8 cellular contexts compared by ENCODE assay signal in genomic region chr5:132883261-132883834, GRCh38. TPM values are rescaled to one million over a fixed set of nuclear protein-coding genes. Genes with fewer than 3 reads are reported as not detected.
DNase-seq lines count a peak whose midpoint lies in the region; ATAC-seq and TF ChIP-seq lines count a peak whose summit lies in the region.

No MANE protein-coding gene starts in this region.

- no peak overlapping the region for H2AK5ac ChIP-seq in H9 (ENCODE audit: insufficient read length, low read length)

- no peak overlapping the region for H4K91ac ChIP-seq in H9 (ENCODE audit: insufficient read length, low read depth, low read length)

- H2BK120ac ChIP-seq in H9 (ENCODE audit: low read depth, low read length, poor library complexity, severe bottlenecking): no peak overlapping the region

- no peak overlapping the region for H3T11ph ChIP-seq in H9 (ENCODE audit: low read length)

- no peak overlapping the region for H2BK12ac ChIP-seq in H9 (ENCODE audit: insufficient read length, low read depth, low read length)

- CTCF ChIA-PET in activated CD4-positive, alpha-beta memory T cell treated with anti-CD3 and anti-CD28 coated beads, Interleukin-2, amount 10 ng/mL, durations not matched to agents 7 days and 5 days (lab: Charles Lee): interaction anchor here (1.0 to 4.8 kb wide), 19 partner anchors 9 to 292 kb away, joined by 3 to 29 read pairs (median 5); partner anchors contain the start of genes GDF9, SHROOM1 and UQCRQ

- no peaks in the 10 kb centered on the region for H3K79me1 ChIP-seq in H9 (ENCODE audit: insufficient read depth, low read depth, low read length, poor library complexity, severe bottlenecking)

- H3K18ac ChIP-seq in H9 (ENCODE audit: insufficient read length, low read depth, low read length): no peak overlapping the region

- DNase-seq in DMS53 treated with DMSO at 0.1 percent for 48 hours (lab: John Stamatoyannopoulos, UW; ENCODE audit: unreplicated experiment): peak; percentile 77
- DNase-seq in H9: peak; percentile 40
- DNase-seq in NCI-H446 treated with DMSO at 0.1 percent for 48 hours (lab: John Stamatoyannopoulos, UW): peak; percentile 15
- peak; percentile 29 for DNase-seq in activated CD4-positive, alpha-beta memory T cell treated with anti-CD3 and anti-CD28 coated beads, Interleukin-2, amount 10 ng/mL, durations not matched to agents 7 days and 5 days
- peak; percentile 66 for DNase-seq in glomerular endothelial cell (ENCODE audit: extremely low read depth, low read depth, low spot score)
- DNase-seq in osteocyte (ENCODE audit: extremely low spot score, unreplicated experiment): no peak

- H3K27me3 ChIP-seq in H9 (ENCODE audit: insufficient read depth, low read length): no peaks in the 10 kb centered on the region

- H3K79me2 ChIP-seq in H9 (ENCODE audit: insufficient read depth, low read length): no peaks in the 10 kb centered on the region

- H3K4me3 Mint-ChIP-seq in H9 (no peak overlapping the region), osteocyte (ENCODE audit: unreplicated experiment) (no peak overlapping the region)
- no peak overlapping the region for H3K4me3 Mint-ChIP-seq in activated CD4-positive, alpha-beta memory T cell treated with anti-CD3 and anti-CD28 coated beads, Interleukin-2, amount 10 ng/mL, durations not matched to agents 7 days and 5 days

- H4K20me1 ChIP-seq in H9 (ENCODE audit: control insufficient read depth, insufficient read depth, insufficient read length): no peaks in the 10 kb centered on the region

- H3K23me2 ChIP-seq in H9 (ENCODE audit: insufficient read length, low read depth, low read length, poor library complexity, severe bottlenecking): no peaks in the 10 kb centered on the region

- TF ChIP-seq CTCF in H9 (conservative IDR thresholded peaks at IDR 0.05): peak; percentile 70
- peak; percentile 76 for TF ChIP-seq CTCF in osteocyte (IDR thresholded peaks at IDR 0.05)

- POLR2A ChIA-PET in activated CD4-positive, alpha-beta memory T cell treated with anti-CD3 and anti-CD28 coated beads, Interleukin-2, amount 10 ng/mL, durations not matched to agents 7 days and 5 days (lab: Charles Lee): interaction anchor here (1.2 to 2.9 kb wide), 4 partner anchors 10 to 81 kb away, joined by 3 to 14 read pairs (median 4); partner anchors contain the start of genes GDF9, LEAP2, SHROOM1 and UQCRQ

- H3K23ac ChIP-seq in H9 (ENCODE audit: insufficient read length, low read depth, low read length): no peak overlapping the region

- no peaks in the 10 kb centered on the region for H3K4me1 ChIP-seq in H9 (ENCODE audit: insufficient read depth, low read length)

- H3K4me1 Mint-ChIP-seq in H9: peaks cover 0 to 2% of the 10 kb centered on the region in 2 experiments; a peak in 1 of 4 replicates
- H3K4me1 Mint-ChIP-seq in activated CD4-positive, alpha-beta memory T cell treated with anti-CD3 and anti-CD28 coated beads, Interleukin-2, amount 10 ng/mL, durations not matched to agents 7 days and 5 days: peaks cover 10% of the 10 kb centered on the region
- no peaks in the 10 kb centered on the region for H3K4me1 Mint-ChIP-seq in osteocyte (ENCODE audit: unreplicated experiment)

- no peak overlapping the region for H3K14ac ChIP-seq in H9 (ENCODE audit: insufficient read depth, low read length)

- no peak overlapping the region for H2BK20ac ChIP-seq in H9 (ENCODE audit: low read depth, low read length, poor library complexity, severe bottlenecking)

- no peak overlapping the region for H3K4me2 ChIP-seq in H9 (ENCODE audit: insufficient read depth, insufficient read length, low read length)

- no peak overlapping the region for H2BK5ac ChIP-seq in H9 (ENCODE audit: insufficient read length, low read length)

- H3K9me3 ChIP-seq in H9 (ENCODE audit: control insufficient read depth, low read depth, low read length): no peaks in the 10 kb centered on the region

- no peak overlapping the region for H2AFZ ChIP-seq in H9 (ENCODE audit: low read length)

- H3K27me3 Mint-ChIP-seq in H9 (ENCODE audit: low read depth): no peaks in the 10 kb centered on the region
- no peaks in the 10 kb centered on the region for H3K27me3 Mint-ChIP-seq in activated CD4-positive, alpha-beta memory T cell treated with anti-CD3 and anti-CD28 coated beads, Interleukin-2, amount 10 ng/mL, durations not matched to agents 7 days and 5 days
- H3K27me3 Mint-ChIP-seq in osteocyte (ENCODE audit: unreplicated experiment): no peaks in the 10 kb centered on the region

- H2BK15ac ChIP-seq in H9 (ENCODE audit: low read depth, low read length): no peak overlapping the region

- H3K4ac ChIP-seq in H9 (ENCODE audit: low read depth, low read length): no peak overlapping the region

- no peak overlapping the region for H3K9ac ChIP-seq in H9 (ENCODE audit: extremely low read depth, insufficient read length, low read length)

- H4K5ac ChIP-seq in H9 (ENCODE audit: insufficient read length, low read depth, low read length): no peak overlapping the region

- H3K9me3 Mint-ChIP-seq in H9 (no peaks in the 10 kb centered on the region), osteocyte (ENCODE audit: unreplicated experiment) (no peaks in the 10 kb centered on the region)
- no peaks in the 10 kb centered on the region for H3K9me3 Mint-ChIP-seq in activated CD4-positive, alpha-beta memory T cell treated with anti-CD3 and anti-CD28 coated beads, Interleukin-2, amount 10 ng/mL, durations not matched to agents 7 days and 5 days

- no peak overlapping the region for H3K27ac Mint-ChIP-seq in H9
- H3K27ac Mint-ChIP-seq in activated CD4-positive, alpha-beta memory T cell treated with anti-CD3 and anti-CD28 coated beads, Interleukin-2, amount 10 ng/mL, durations not matched to agents 7 days and 5 days: peak overlapping the region; percentile 37
- peak overlapping the region; percentile 31 for H3K27ac Mint-ChIP-seq in osteocyte (ENCODE audit: unreplicated experiment)

- no peak overlapping the region for H3K56ac ChIP-seq in H9 (ENCODE audit: insufficient read length, low read depth, low read length)

- H3K27ac ChIP-seq in H9 (ENCODE audit: insufficient read length, low read depth, low read length): no peak overlapping the region

- H3K36me3 Mint-ChIP-seq in H9 (ENCODE audit: insufficient read depth in 1 of 3, low read depth in 3 of 3) (peaks cover 23 to 83% (median 82%) of the 10 kb centered on the region in 3 experiments; a peak in 6 of 7 replicates), osteocyte (ENCODE audit: unreplicated experiment) (peaks cover 60% of the 10 kb centered on the region)
- H3K36me3 Mint-ChIP-seq in activated CD4-positive, alpha-beta memory T cell treated with anti-CD3 and anti-CD28 coated beads, Interleukin-2, amount 10 ng/mL, durations not matched to agents 7 days and 5 days (ENCODE audit: low read depth): peaks cover 60% of the 10 kb centered on the region

- WGBS in H9 (ENCODE audit: extremely low coverage, insufficient read length, low lambda C conversion rate): 100% methylated on average over 1 of the region's 2 CpGs

- H4K8ac ChIP-seq in H9 (replicated peaks; ENCODE audit: insufficient read length, low read depth, low read length): no peak overlapping the region

- ATAC-seq in GM21360 (IDR thresholded peaks at IDR 0.05; ENCODE audit: unreplicated experiment) (no peak), GM19467 (IDR thresholded peaks at IDR 0.05; ENCODE audit: unreplicated experiment) (no peak)

RNA-seq across cellular contexts. Expression of gene LEAP2, which starts 9.9 kb away (rescaled TPM):
- total RNA-seq in H9 (2021) (1.0 and 1.4 TPM in 2 replicates), glomerular endothelial cell (0.10 and 0.76 TPM in 2 replicates), osteocyte (0.78 and 0.91 TPM in 2 replicates)
- total RNA-seq in activated CD4-positive, alpha-beta memory T cell treated with anti-CD3 and anti-CD28 coated beads, Interleukin-2, amount 10 ng/mL, durations not matched to agents 7 days and 5 days: 1 to 10 TPM; 2.5 to 3.2 TPM

RNA-seq across cellular contexts. Expression of gene UQCRQ, which starts 16.9 kb away (rescaled TPM):
- total RNA-seq in H9 (2021) (293 and 306 TPM in 2 replicates), glomerular endothelial cell (158 and 165 TPM in 2 replicates), osteocyte (371 and 387 TPM in 2 replicates)
- 100 to 1,000 TPM; 281 to 293 TPM for total RNA-seq in activated CD4-positive, alpha-beta memory T cell treated with anti-CD3 and anti-CD28 coated beads, Interleukin-2, amount 10 ng/mL, durations not matched to agents 7 days and 5 days

RNA-seq across cellular contexts. Expression of gene GDF9, which starts 17.1 kb away (rescaled TPM):
- total RNA-seq in H9 (2021) (0.24 and 0.57 TPM in 2 replicates), glomerular endothelial cell (0.35 TPM in 1 of 2 replicates, not detected in the other), osteocyte (0.30 and 0.50 TPM in 2 replicates)
- total RNA-seq in activated CD4-positive, alpha-beta memory T cell treated with anti-CD3 and anti-CD28 coated beads, Interleukin-2, amount 10 ng/mL, durations not matched to agents 7 days and 5 days: 1 to 10 TPM in 1 of 2 experiments, under 1 TPM in 1; 0.68 to 1.2 TPM

RNA-seq across cellular contexts. Expression of gene SHROOM1, which starts 52.9 kb away (rescaled TPM):
- total RNA-seq in H9 (2021) (5.8 and 7.0 TPM in 2 replicates), glomerular endothelial cell (12.1 and 18.2 TPM in 2 replicates), osteocyte (3.2 and 4.5 TPM in 2 replicates)
- 1 to 10 TPM; 2.5 to 2.7 TPM for total RNA-seq in activated CD4-positive, alpha-beta memory T cell treated with anti-CD3 and anti-CD28 coated beads, Interleukin-2, amount 10 ng/mL, durations not matched to agents 7 days and 5 days

Comparison
In these comparisons a context has a peak if more than half of its experiments do, and no peak if none do; other contexts are left out.
1. H3K27ac Mint-ChIP-seq: peak in activated CD4-positive, alpha-beta memory T cell treated with anti-CD3 and anti-CD28 coated beads, Interleukin-2, amount 10 ng/mL, durations not matched to agents 7 days and 5 days (single experiment) and osteocyte (single experiment); none in H9 (0 of 3).